In genomic region chr15:37788767-37789391, GRCh38 we compare ENCODE assay signal across 19 cellular contexts.
A peak's percentile ranks its signal among the peaks of the same experiment; 100 is the strongest.
DNase-seq lines count a peak whose midpoint lies in the region; FAIRE-seq and TF ChIP-seq lines count a peak whose summit lies in the region.
"Had no signal": no experiment of that assay in that cellular context is flagged by ENCODE, and none has a peak within 500 bp of the region (broad histone marks: within the 10 kb centered on the region; RNA-seq: fewer than 3 reads in every experiment).

No MANE protein-coding gene starts in this region.

- no peaks in the 10 kb centered on the region for H3K79me2 ChIP-seq in astrocyte (ENCODE audit: insufficient read depth, low read length)

- peak overlapping the region; percentile 59 for H3K27ac ChIP-seq in astrocyte (ENCODE audit: low read depth, low read length)

- FAIRE-seq in astrocyte (lab: Jason Lieb, UNC) (no peak), D721Med (lab: Jason Lieb, UNC) (no peak), GM19239 (lab: Jason Lieb, UNC) (no peak)
- FAIRE-seq: H54 had no signal

- H3K4me1 ChIP-seq in astrocyte (ENCODE audit: insufficient read depth, low read length) = peaks cover 22% of the 10 kb centered on the region
- H3K4me1 ChIP-seq: BE2C, Caco-2 had no signal

- no peak overlapping the region for H2AFZ ChIP-seq in astrocyte (ENCODE audit: low read depth, low read length)

- no peaks in the 10 kb centered on the region for H3K36me3 ChIP-seq in astrocyte (ENCODE audit: insufficient read depth, low read length)
- H3K36me3 ChIP-seq: BE2C had no signal

- H3K27ac Mint-ChIP-seq in astrocyte (ENCODE audit: unreplicated experiment) = no peak overlapping the region
- H3K27ac Mint-ChIP-seq: T-cell had no signal

- DNase-seq in NCI-H345 (lab: John Stamatoyannopoulos, UW) (peak; percentile 17), NCI-H345 treated with DMSO at 0.1 percent for 48 hours (lab: John Stamatoyannopoulos, UW; ENCODE audit: unreplicated experiment) (no peak), NCI-H1417 treated with DMSO at 0.1 percent for 48 hours (lab: John Stamatoyannopoulos, UW) (peak; percentile 40), astrocyte (ENCODE audit: low read depth) (no peak), D721Med (ENCODE audit: insufficient read length, low spot score) (no peak), NCI-H1694 treated with DMSO at 0.1 percent for 48 hours (lab: John Stamatoyannopoulos, UW) (no peak), GM19239 (ENCODE audit: insufficient read length, low spot score) (no peak)
- DNase-seq: BE2C; Caco-2; CD4-positive, CD25-positive, alpha-beta regulatory T cell; DMS79 treated with DMSO at 0.1 percent for 48 hours; HFFc6; NCI-H446; NCI-H748 treated with DMSO at 0.1 percent for 48 hours; PC-3; RPMI8226; SIG-M5; T-cell had no signal

- H3K9me3 Mint-ChIP-seq in astrocyte (ENCODE audit: unreplicated experiment) = no peaks in the 10 kb centered on the region
- H3K9me3 Mint-ChIP-seq: HFFc6, T-cell had no signal

- H3K36me3 Mint-ChIP-seq in astrocyte (ENCODE audit: low read depth, unreplicated experiment) = no peaks in the 10 kb centered on the region
- H3K36me3 Mint-ChIP-seq: CD4-positive, CD25-positive, alpha-beta regulatory T cell; T-cell had no signal

- peaks cover 32% of the 10 kb centered on the region for H3K4me1 Mint-ChIP-seq in astrocyte (ENCODE audit: low read depth, unreplicated experiment)
- H3K4me1 Mint-ChIP-seq: CD4-positive, CD25-positive, alpha-beta regulatory T cell; T-cell had no signal

- H3K9me3 ChIP-seq in astrocyte (ENCODE audit: insufficient read depth, low read depth, low read length) = no peaks in the 10 kb centered on the region
- H3K9me3 ChIP-seq: BE2C, Caco-2 had no signal

- no peak overlapping the region for H3K4me3 Mint-ChIP-seq in astrocyte (ENCODE audit: unreplicated experiment)
- H3K4me3 Mint-ChIP-seq: CD4-positive, CD25-positive, alpha-beta regulatory T cell; HFFc6; T-cell had no signal

- H3K27me3 ChIP-seq in astrocyte (ENCODE audit: insufficient read depth, low read length) = no peaks in the 10 kb centered on the region
- H3K27me3 ChIP-seq: BE2C had no signal

- no peak overlapping the region for H3K9ac ChIP-seq in astrocyte (ENCODE audit: low read length)

- H3K4me2 ChIP-seq in astrocyte (ENCODE audit: low read length) = peak overlapping the region; percentile 49

- H4K20me1 ChIP-seq in astrocyte (ENCODE audit: insufficient read depth, low read length) = no peaks in the 10 kb centered on the region

- no peak overlapping the region for H3K4me3 ChIP-seq in astrocyte (ENCODE audit: insufficient read depth, low read depth, low read length)

- H3K27me3 Mint-ChIP-seq in astrocyte (ENCODE audit: low read depth, unreplicated experiment) = no peaks in the 10 kb centered on the region
- H3K27me3 Mint-ChIP-seq: CD4-positive, CD25-positive, alpha-beta regulatory T cell had no signal

- TF ChIP-seq CTCF in astrocyte (IDR thresholded peaks at IDR 0.05; ENCODE audit: insufficient read depth, low read depth, low read length) (no peak), D721Med (IDR thresholded peaks at IDR 0.05; ENCODE audit: insufficient read depth, missing control alignments) (no peak)

Comparison
In these comparisons a context has a peak if more than half of its experiments do, and no peak if none do; other contexts are left out.
1. DNase-seq: peak in NCI-H345 (single experiment) and NCI-H1417 treated with DMSO at 0.1 percent for 48 hours (single experiment); none in NCI-H345 treated with DMSO at 0.1 percent for 48 hours (single experiment), astrocyte (single experiment), D721Med (single experiment), NCI-H1694 treated with DMSO at 0.1 percent for 48 hours (single experiment) and GM19239 (single experiment).